7 cellular contexts compared by ENCODE assay signal in genomic region chr1:199273837-199274379, GRCh38.
DNase-seq lines count a peak whose midpoint lies in the region; ATAC-seq and TF ChIP-seq lines count a peak whose summit lies in the region.

No MANE protein-coding gene starts in this region.

- H2BK5ac ChIP-seq in H9 (ENCODE audit: insufficient read length, low read length) = no peak overlapping the region

- H2AK5ac ChIP-seq in H9 (ENCODE audit: insufficient read length, low read length) = no peak overlapping the region

- H3F3A ChIP-seq in smooth muscle cell (ENCODE audit: low read depth) = peaks cover 16% of the 10 kb centered on the region

- ATAC-seq in GM18909 (IDR thresholded peaks at IDR 0.05; ENCODE audit: poor library complexity, unreplicated experiment) = no peak

- H2BK12ac ChIP-seq in H9 (ENCODE audit: insufficient read length, low read depth, low read length) = no peak overlapping the region

- H4K20me1 ChIP-seq in H9 (ENCODE audit: control insufficient read depth, insufficient read depth, insufficient read length) (no peaks in the 10 kb centered on the region), smooth muscle cell (ENCODE audit: low read depth) (no peaks in the 10 kb centered on the region)

- H3K18ac ChIP-seq in H9 (ENCODE audit: insufficient read length, low read depth, low read length) = no peak overlapping the region

- no peaks in the 10 kb centered on the region for H3K27me3 Mint-ChIP-seq in H9 (ENCODE audit: low read depth)

- no peak overlapping the region for H3K9ac ChIP-seq in H9 (ENCODE audit: extremely low read depth, insufficient read length, low read length)
- H3K9ac ChIP-seq in smooth muscle cell (ENCODE audit: low read depth) = peak overlapping the region; percentile 33

- no peaks in the 10 kb centered on the region for H3K79me2 ChIP-seq in H9 (ENCODE audit: insufficient read depth, low read length)
- H3K79me2 ChIP-seq in smooth muscle cell (ENCODE audit: low read depth) = no peaks in the 10 kb centered on the region

- no peak overlapping the region for H3K14ac ChIP-seq in H9 (ENCODE audit: insufficient read depth, low read length)

- DNase-seq in H9 (peak; percentile 33), NCI-H82 (lab: John Stamatoyannopoulos, UW) (peak; percentile 58), epithelial cell of prostate (ENCODE audit: low read depth, low spot score) (no peak), smooth muscle cell (lab: John Stamatoyannopoulos, UW; ENCODE audit: unreplicated experiment) (no peak), coronary artery (ENCODE audit: low spot score) (no peak), ureter (ENCODE audit: low spot score) (no peak)

- no peak overlapping the region for H2BK20ac ChIP-seq in H9 (ENCODE audit: low read depth, low read length, poor library complexity, severe bottlenecking)

- no peaks in the 10 kb centered on the region for H3K27me3 ChIP-seq in H9 (ENCODE audit: insufficient read depth, low read length)
- no peaks in the 10 kb centered on the region for H3K27me3 ChIP-seq in smooth muscle cell (ENCODE audit: low read depth)

- H3K4ac ChIP-seq in H9 (ENCODE audit: low read depth, low read length) = no peak overlapping the region

- no peak overlapping the region for H2BK15ac ChIP-seq in H9 (ENCODE audit: low read depth, low read length)

- H3K56ac ChIP-seq in H9 (ENCODE audit: insufficient read length, low read depth, low read length) = no peak overlapping the region

- H3T11ph ChIP-seq in H9 (ENCODE audit: low read length) = no peak overlapping the region

- no peak overlapping the region for H4K8ac ChIP-seq in H9 (replicated peaks; ENCODE audit: insufficient read length, low read depth, low read length)

- H3K4me2 ChIP-seq in H9 (ENCODE audit: insufficient read depth, insufficient read length, low read length) (no peak overlapping the region), smooth muscle cell (peak overlapping the region; percentile 69)

- TF ChIP-seq CTCF in H9 (conservative IDR thresholded peaks at IDR 0.05) (no peak), smooth muscle cell (IDR thresholded peaks at IDR 0.05; ENCODE audit: borderline replicate concordance, insufficient read depth, poor library complexity, severe bottlenecking) (no peak), coronary artery (IDR thresholded peaks at IDR 0.05) (no peak)

- H3K79me1 ChIP-seq in H9 (ENCODE audit: insufficient read depth, low read depth, low read length, poor library complexity, severe bottlenecking) = no peaks in the 10 kb centered on the region

- H3K23me2 ChIP-seq in H9 (ENCODE audit: insufficient read length, low read depth, low read length, poor library complexity, severe bottlenecking) = no peaks in the 10 kb centered on the region

- H3K4me3 ChIP-seq in smooth muscle cell = no peak overlapping the region
- no peak overlapping the region for H3K4me3 ChIP-seq in coronary artery

- H3K27ac ChIP-seq in H9 (ENCODE audit: insufficient read length, low read depth, low read length) (no peak overlapping the region), epithelial cell of prostate (peak overlapping the region; percentile 92), smooth muscle cell (ENCODE audit: low read depth) (peak overlapping the region; percentile 92), coronary artery (no peak overlapping the region)

- H3K4me1 Mint-ChIP-seq in H9 = peaks cover 4 to 16% of the 10 kb centered on the region in 2 experiments

- H3K4me3 Mint-ChIP-seq in H9 = no peak overlapping the region

- no peaks in the 10 kb centered on the region for H3K36me3 Mint-ChIP-seq in H9 (ENCODE audit: insufficient read depth in 1 of 3, low read depth in 3 of 3)

- 0 out of 5 replicates have a peak, but pooled peaks cover 0 to 2% of the 10 kb centered on the region in 2 experiments for H3K9me3 Mint-ChIP-seq in H9

- no peak overlapping the region for H4K5ac ChIP-seq in H9 (ENCODE audit: insufficient read length, low read depth, low read length)

- H3K27ac Mint-ChIP-seq in H9 = peak overlapping the region in 2 of 3 experiments; percentile 2 to 45; a peak in 1 of 7 replicates

- H3K4me1 ChIP-seq in H9 (ENCODE audit: insufficient read depth, low read length) (0 out of 2 replicates have a peak, but pooled peaks cover 3% of the 10 kb centered on the region), smooth muscle cell (ENCODE audit: low read depth) (peaks cover 12% of the 10 kb centered on the region)

- H3K36me3 ChIP-seq in smooth muscle cell (ENCODE audit: low read depth) = no peaks in the 10 kb centered on the region

- no peak overlapping the region for H3K23ac ChIP-seq in H9 (ENCODE audit: insufficient read length, low read depth, low read length)

- H2BK120ac ChIP-seq in H9 (ENCODE audit: low read depth, low read length, poor library complexity, severe bottlenecking) = no peak overlapping the region

- H2AFZ ChIP-seq in H9 (ENCODE audit: low read length) = no peak overlapping the region
- no peak overlapping the region for H2AFZ ChIP-seq in smooth muscle cell (ENCODE audit: low read depth)

- no peak overlapping the region for H4K91ac ChIP-seq in H9 (ENCODE audit: insufficient read length, low read depth, low read length)

- WGBS in H9 (ENCODE audit: extremely low coverage, insufficient read length, low lambda C conversion rate) = no CpG with 5 or more reads among the region's 2 CpGs
- 10% methylated on average over 2 of the region's 2 CpGs for WGBS in smooth muscle cell (ENCODE audit: low lambda C conversion rate)

- H3K9me3 ChIP-seq in H9 (ENCODE audit: control insufficient read depth, low read depth, low read length) (no peaks in the 10 kb centered on the region), smooth muscle cell (replicated peaks; ENCODE audit: low read depth) (no peaks in the 10 kb centered on the region)

Comparison
In these comparisons a context has a peak if more than half of its experiments do, and no peak if none do; other contexts are left out.
1. DNase-seq: peak in H9 (single experiment) and NCI-H82 (single experiment); none in epithelial cell of prostate (single experiment), smooth muscle cell (single experiment), coronary artery (single experiment) and ureter (single experiment).
2. H3K27ac ChIP-seq: peak in epithelial cell of prostate (single experiment) and smooth muscle cell (single experiment); none in H9 (single experiment) and coronary artery (0 of 2).